8 cellular contexts compared by ENCODE assay signal in the genomic region with DNA sequence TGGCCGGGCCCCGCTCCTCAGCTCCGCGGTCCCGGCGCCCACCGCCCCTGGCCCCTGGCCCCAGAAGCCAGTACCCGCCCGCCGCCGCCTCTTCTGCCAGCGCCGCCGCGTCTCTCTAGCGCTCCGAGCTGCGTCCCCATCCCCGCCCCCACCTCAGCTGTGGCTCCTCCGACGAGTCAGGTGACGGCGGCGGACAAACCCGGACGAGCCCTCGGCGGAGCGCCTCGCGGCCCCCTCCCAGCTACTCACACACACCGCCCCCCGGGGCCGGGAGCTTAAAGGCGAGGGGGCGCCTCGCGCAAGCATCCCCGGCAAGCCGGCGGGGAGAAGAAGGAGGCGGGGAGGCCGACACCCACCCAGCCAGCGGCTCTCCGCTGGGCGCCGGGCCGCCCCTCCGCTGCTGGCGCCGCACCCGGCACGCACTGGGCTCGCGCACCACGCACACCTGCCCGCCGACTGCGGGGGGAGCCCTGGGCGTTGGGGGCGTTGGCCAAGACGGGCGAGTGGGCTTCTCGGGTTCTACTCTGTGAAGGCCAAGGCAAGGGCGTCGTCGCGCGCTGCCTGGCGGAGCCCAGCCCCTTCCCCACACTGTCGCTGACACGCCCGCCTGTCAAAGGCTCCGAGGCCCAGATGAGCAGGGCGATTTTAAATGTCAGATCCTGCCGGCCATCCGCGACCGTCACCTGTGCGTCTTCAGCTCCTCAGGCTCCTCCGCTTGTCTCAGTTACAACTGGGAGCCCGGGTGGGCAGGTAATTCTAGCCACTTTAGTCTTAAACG. TPM values are rescaled to one million over a fixed set of nuclear protein-coding genes. Genes with fewer than 3 reads are reported as not detected.
DNase-seq lines count a peak whose midpoint lies in the region; ATAC-seq, FAIRE-seq and TF ChIP-seq lines count a peak whose summit lies in the region.

A gene with protein sequence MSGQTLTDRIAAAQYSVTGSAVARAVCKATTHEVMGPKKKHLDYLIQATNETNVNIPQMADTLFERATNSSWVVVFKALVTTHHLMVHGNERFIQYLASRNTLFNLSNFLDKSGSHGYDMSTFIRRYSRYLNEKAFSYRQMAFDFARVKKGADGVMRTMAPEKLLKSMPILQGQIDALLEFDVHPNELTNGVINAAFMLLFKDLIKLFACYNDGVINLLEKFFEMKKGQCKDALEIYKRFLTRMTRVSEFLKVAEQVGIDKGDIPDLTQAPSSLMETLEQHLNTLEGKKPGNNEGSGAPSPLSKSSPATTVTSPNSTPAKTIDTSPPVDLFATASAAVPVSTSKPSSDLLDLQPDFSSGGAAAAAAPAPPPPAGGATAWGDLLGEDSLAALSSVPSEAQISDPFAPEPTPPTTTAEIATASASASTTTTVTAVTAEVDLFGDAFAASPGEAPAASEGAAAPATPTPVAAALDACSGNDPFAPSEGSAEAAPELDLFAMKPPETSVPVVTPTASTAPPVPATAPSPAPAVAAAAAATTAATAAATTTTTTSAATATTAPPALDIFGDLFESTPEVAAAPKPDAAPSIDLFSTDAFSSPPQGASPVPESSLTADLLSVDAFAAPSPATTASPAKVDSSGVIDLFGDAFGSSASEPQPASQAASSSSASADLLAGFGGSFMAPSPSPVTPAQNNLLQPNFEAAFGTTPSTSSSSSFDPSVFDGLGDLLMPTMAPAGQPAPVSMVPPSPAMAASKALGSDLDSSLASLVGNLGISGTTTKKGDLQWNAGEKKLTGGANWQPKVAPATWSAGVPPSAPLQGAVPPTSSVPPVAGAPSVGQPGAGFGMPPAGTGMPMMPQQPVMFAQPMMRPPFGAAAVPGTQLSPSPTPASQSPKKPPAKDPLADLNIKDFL (minus strand): TSS at position 132 of the 778 bp plus-strand sequence. CDS start 1,174 bp downstream, outside the sequence.

- H3K9me3 ChIP-seq in duodenal mucosa (ENCODE audit: control insufficient read depth in 1 of 2, low read length in 2 of 2) (no peaks in the 10 kb centered on the region), mesodermal cell (ENCODE audit: control insufficient read depth, low read length) (no peaks in the 10 kb centered on the region)
- H3K9me3 ChIP-seq in CD8-positive, alpha-beta T cell (ENCODE audit: low read length): no peaks in the 10 kb centered on the region

- H3K27me3 Mint-ChIP-seq in CD8-positive, alpha-beta T cell (ENCODE audit: low read depth): peaks cover 39% of the 10 kb centered on the region

- TF ChIP-seq CTCF in CD8-positive, alpha-beta T cell (IDR thresholded peaks at IDR 0.05): no peak

- H3K27me3 ChIP-seq in duodenal mucosa (ENCODE audit: control insufficient read depth in 1 of 2, insufficient read depth in 2 of 2, low read length in 2 of 2): peaks cover 18 to 35% of the 10 kb centered on the region in 2 donors
- H3K27me3 ChIP-seq in CD8-positive, alpha-beta T cell (ENCODE audit: insufficient read depth, low read length): peaks cover 4% of the 10 kb centered on the region

- DNase-seq in Right ventricle myocardium inferior (ENCODE audit: missing footprints) (peak; percentile 73), cardiac septum (ENCODE audit: low spot score) (no peak), NCI-H526 treated with DMSO at 0.1 percent for 48 hours (lab: John Stamatoyannopoulos, UW) (peak; percentile 32), urothelium cell line (ENCODE audit: low spot score) (peak; percentile 61), MV-4-11 (lab: John Stamatoyannopoulos, UW) (no peak)
- no peak for DNase-seq in CD8-positive, alpha-beta T cell

- POLR2A ChIA-PET in CD8-positive, alpha-beta T cell (lab: Charles Lee): no interaction called here

- peak within 1 kb of the TSS; percentile 15 to 36 for H3K4me3 ChIP-seq in duodenal mucosa (ENCODE audit: low read depth in 1 of 2, low read length in 2 of 2)
- peak within 1 kb of the TSS; percentile 53 for H3K4me3 ChIP-seq in mesodermal cell (ENCODE audit: extremely low read depth, insufficient read depth, low read length, poor library complexity, severe bottlenecking)
- H3K4me3 ChIP-seq in CD8-positive, alpha-beta T cell (ENCODE audit: low read depth, low read length): no peak within 1 kb of the TSS

- peaks cover 9% of the 10 kb centered on the region for H3K9me3 Mint-ChIP-seq in CD8-positive, alpha-beta T cell

- CTCF ChIA-PET in CD8-positive, alpha-beta T cell (lab: Charles Lee): no interaction called here

- H3K36me3 ChIP-seq in duodenal mucosa (ENCODE audit: control insufficient read depth in 1 of 2, insufficient read depth in 2 of 2, low read length in 2 of 2): no peaks in the 10 kb centered on the region
- no peaks in the 10 kb centered on the region for H3K36me3 ChIP-seq in mesodermal cell (ENCODE audit: control insufficient read depth, insufficient read depth, low read length)
- H3K36me3 ChIP-seq in CD8-positive, alpha-beta T cell (ENCODE audit: insufficient read depth, low read length): no peaks in the 10 kb centered on the region

- peak; percentile 16 for ATAC-seq in Right ventricle myocardium inferior
- no peak for ATAC-seq in CD8-positive, alpha-beta T cell

- no peak within 1 kb of the TSS for H3K9ac ChIP-seq in duodenal mucosa (ENCODE audit: low read depth in 1 of 2, low read length in 2 of 2)

- no peak within 1 kb of the TSS for H3K27ac ChIP-seq in duodenal mucosa (ENCODE audit: low read depth, low read length)
- H3K27ac ChIP-seq in mesodermal cell (ENCODE audit: low read depth, low read length, severe bottlenecking): no peak within 1 kb of the TSS
- no peak within 1 kb of the TSS for H3K27ac ChIP-seq in CD8-positive, alpha-beta T cell (ENCODE audit: low read depth, low read length)

- H3K4me1 ChIP-seq in duodenal mucosa (ENCODE audit: control insufficient read depth in 1 of 2, insufficient read depth in 2 of 2, low read length in 2 of 2): peaks cover 0 to 3% of the 10 kb centered on the region in 2 donors
- no peaks in the 10 kb centered on the region for H3K4me1 ChIP-seq in mesodermal cell (ENCODE audit: control insufficient read depth, insufficient read depth, low read length, poor library complexity, severe bottlenecking)
- no peaks in the 10 kb centered on the region for H3K4me1 ChIP-seq in CD8-positive, alpha-beta T cell (ENCODE audit: insufficient read depth, low read length)

- no peak within 1 kb of the TSS for H3K27ac Mint-ChIP-seq in CD8-positive, alpha-beta T cell

- no peak within 1 kb of the TSS for H3K4me3 Mint-ChIP-seq in CD8-positive, alpha-beta T cell

- 0% methylated on average over 44 to 53 of the region's 83 CpGs for WGBS in mesodermal cell (ENCODE audit: insufficient coverage in 2 of 2), 2 experiments

- H3K36me3 Mint-ChIP-seq in CD8-positive, alpha-beta T cell: no peaks in the 10 kb centered on the region

- FAIRE-seq in urothelium cell line (lab: Jason Lieb, UNC): no peak

- peaks cover 1% of the 10 kb centered on the region for H3K4me1 Mint-ChIP-seq in CD8-positive, alpha-beta T cell (ENCODE audit: low read depth)

- intact Hi-C loops in Right ventricle myocardium inferior (cut with DNase I): no loop called here
- intact Hi-C loops in cardiac septum (cut with DNase I): no loop called here
- intact Hi-C loops in CD8-positive, alpha-beta T cell (cut with DNase I, micrococcal nuclease): no loop called here

RNA-seq across cellular contexts. Expression of the gene that starts here (rescaled TPM):
- 5.5 TPM for total RNA-seq in Right ventricle myocardium inferior
- 1.4 TPM for total RNA-seq in cardiac septum
- 1.1 TPM for polyA plus RNA-seq in mesodermal cell (2013, experiment 1 of 2)
- polyA plus RNA-seq in mesodermal cell (2013, experiment 2 of 2): 0.61 TPM
- not detected for total RNA-seq in CD8-positive, alpha-beta T cell

Comparison
In these comparisons a context has a peak if more than half of its experiments do, and no peak if none do; other contexts are left out.
1. DNase-seq: peak in Right ventricle myocardium inferior (single experiment), NCI-H526 treated with DMSO at 0.1 percent for 48 hours (single experiment) and urothelium cell line (single experiment); none in cardiac septum (single experiment), CD8-positive, alpha-beta T cell (0 of 7) and MV-4-11 (single experiment).